In the genomic region with DNA sequence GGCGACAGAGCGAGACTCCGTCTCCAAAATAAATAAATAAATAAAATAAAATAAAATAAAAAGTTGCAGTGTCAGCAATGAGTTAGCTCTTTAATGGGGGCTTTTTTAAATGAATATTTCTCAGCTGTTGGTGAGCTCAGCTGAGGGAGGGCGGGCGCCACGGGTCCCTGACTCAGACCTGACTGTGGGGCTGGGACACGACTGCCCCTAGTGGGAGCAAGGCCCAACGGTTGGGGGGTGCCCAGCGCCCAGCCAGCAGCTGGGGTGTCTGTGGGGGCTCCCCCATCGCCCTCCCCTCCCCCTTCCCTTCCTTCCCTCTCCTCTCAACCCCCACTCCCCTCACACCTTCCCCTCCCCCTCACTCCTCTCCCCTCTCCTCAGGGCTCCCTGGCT, we compare ENCODE assay signal across 8 cellular contexts. TPM values are rescaled to one million over a fixed set of nuclear protein-coding genes. Genes with fewer than 3 reads are reported as not detected.
DNase-seq lines count a peak whose midpoint lies in the region; ATAC-seq, FAIRE-seq and TF ChIP-seq lines count a peak whose summit lies in the region.

No MANE protein-coding gene starts in this region.

- H3K36me3 ChIP-seq in right atrium auricular region: no peaks in the 10 kb centered on the region
- H3K36me3 ChIP-seq in mesendoderm (ENCODE audit: control insufficient read depth, insufficient read depth, low read length): peaks cover 1% of the 10 kb centered on the region
- H3K36me3 ChIP-seq in upper lobe of right lung: no peaks in the 10 kb centered on the region

- no CpG with 5 or more reads among the region's 10 CpGs for WGBS in mesendoderm (ENCODE audit: extremely low coverage, insufficient coverage, low lambda C conversion rate)

- no peak overlapping the region for H2BK120ac ChIP-seq in mesendoderm (ENCODE audit: low read depth, low read length)

- H3K79me1 ChIP-seq in mesendoderm (ENCODE audit: low read length): no peaks in the 10 kb centered on the region

- H4K8ac ChIP-seq in mesendoderm (ENCODE audit: low read depth, low read length): no peak overlapping the region

- no peak overlapping the region for H2BK5ac ChIP-seq in mesendoderm (ENCODE audit: low read length)

- TF ChIP-seq CTCF in right atrium auricular region (IDR thresholded peaks at IDR 0.05) (peak in 1 of 2 donors; percentile 36), upper lobe of right lung (IDR thresholded peaks at IDR 0.05) (peak; percentile 58)

- H3K27ac ChIP-seq in right atrium auricular region: no peak overlapping the region
- H3K27ac ChIP-seq in mesendoderm (ENCODE audit: low read depth, low read length): no peak overlapping the region
- H3K27ac ChIP-seq in upper lobe of right lung: no peak overlapping the region

- H3K9me3 ChIP-seq in right atrium auricular region (no peaks in the 10 kb centered on the region), upper lobe of right lung (no peaks in the 10 kb centered on the region)

- no peak overlapping the region for H2BK15ac ChIP-seq in mesendoderm (replicated peaks; ENCODE audit: low read depth)

- no peaks in the 10 kb centered on the region for H3K27me3 ChIP-seq in right atrium auricular region
- no peaks in the 10 kb centered on the region for H3K27me3 ChIP-seq in mesendoderm (ENCODE audit: insufficient read depth, low read length, poor library complexity)
- no peaks in the 10 kb centered on the region for H3K27me3 ChIP-seq in upper lobe of right lung

- no peak overlapping the region for H3K4me2 ChIP-seq in mesendoderm (ENCODE audit: low read length)

- intact Hi-C loops in Right ventricle myocardium inferior (cut with DNase I): no loop called here
- intact Hi-C loops in upper lobe of right lung (cut with DNase I): no loop called here

- DNase-seq in Right ventricle myocardium inferior (ENCODE audit: missing footprints): peak; percentile 63
- no peak for DNase-seq in right atrium auricular region (ENCODE audit: low spot score)
- peak; percentile 44 for DNase-seq in SKM-1 (lab: John Stamatoyannopoulos, UW; ENCODE audit: unreplicated experiment)
- DNase-seq in activated naive CD4-positive, alpha-beta T cell (lab: John Stamatoyannopoulos, UW): peak; percentile 31 to 67 (median 50)
- no peak for DNase-seq in mesendoderm
- peak; percentile 81 for DNase-seq in upper lobe of right lung
- DNase-seq in H54 (ENCODE audit: insufficient read length, low spot score): no peak
- no peak for DNase-seq in NCI-H146 (lab: John Stamatoyannopoulos, UW)

- H3K4me1 ChIP-seq in right atrium auricular region (peaks cover 0 to 21% of the 10 kb centered on the region in 2 donors), mesendoderm (ENCODE audit: control insufficient read depth, low read depth, low read length) (peaks cover 12% of the 10 kb centered on the region), upper lobe of right lung (peaks cover 23% of the 10 kb centered on the region)

- H3K79me2 ChIP-seq in mesendoderm (ENCODE audit: control insufficient read depth, insufficient read depth, low read length): no peaks in the 10 kb centered on the region

- no peak overlapping the region for H4K5ac ChIP-seq in mesendoderm (ENCODE audit: low read length)

- no peak overlapping the region for H3K56ac ChIP-seq in mesendoderm (ENCODE audit: low read length)

- H2AK5ac ChIP-seq in mesendoderm (ENCODE audit: low read length): no peak overlapping the region

- no peak overlapping the region for H3K23ac ChIP-seq in mesendoderm (ENCODE audit: low read length)

- peak overlapping the region; percentile 36 for H3K4ac ChIP-seq in mesendoderm (ENCODE audit: low read depth, low read length)

- H3K4me3 ChIP-seq in right atrium auricular region: no peak overlapping the region
- H3K4me3 ChIP-seq in mesendoderm (ENCODE audit: low read length): no peak overlapping the region
- H3K4me3 ChIP-seq in upper lobe of right lung: no peak overlapping the region

- no peak for ATAC-seq in Right ventricle myocardium inferior
- peak; percentile 13 for ATAC-seq in upper lobe of right lung

- no peak overlapping the region for H3K9ac ChIP-seq in mesendoderm (ENCODE audit: low read length)

- no peak for TF ChIP-seq POLR2A in H54 (IDR thresholded peaks at IDR 0.05; ENCODE audit: low read depth, low read length)

- H3K18ac ChIP-seq in mesendoderm (ENCODE audit: low read length): no peak overlapping the region

- no peak for FAIRE-seq in H54 (lab: Jason Lieb, UNC)

RNA-seq across cellular contexts. Expression of a gene that starts 46.6 kb away (rescaled TPM):
- total RNA-seq in Right ventricle myocardium inferior (22.3 TPM), right atrium auricular region (1 to 10 TPM; 7.7 to 8.1 TPM), upper lobe of right lung (26.0 TPM)
- polyA plus RNA-seq in mesendoderm (2013, experiment 1 of 2): 4.0 TPM
- 3.9 TPM for polyA plus RNA-seq in mesendoderm (2013, experiment 2 of 2)

Comparison
In these comparisons a context has a peak if more than half of its experiments do, and no peak if none do; other contexts are left out.
1. DNase-seq: peak in Right ventricle myocardium inferior (single experiment), SKM-1 (single experiment), activated naive CD4-positive, alpha-beta T cell (4 of 4) and upper lobe of right lung (single experiment); none in right atrium auricular region (single experiment), mesendoderm (single experiment), H54 (single experiment) and NCI-H146 (single experiment).